Comparison of ENCODE assay signal across 8 cellular contexts in the genomic region with DNA sequence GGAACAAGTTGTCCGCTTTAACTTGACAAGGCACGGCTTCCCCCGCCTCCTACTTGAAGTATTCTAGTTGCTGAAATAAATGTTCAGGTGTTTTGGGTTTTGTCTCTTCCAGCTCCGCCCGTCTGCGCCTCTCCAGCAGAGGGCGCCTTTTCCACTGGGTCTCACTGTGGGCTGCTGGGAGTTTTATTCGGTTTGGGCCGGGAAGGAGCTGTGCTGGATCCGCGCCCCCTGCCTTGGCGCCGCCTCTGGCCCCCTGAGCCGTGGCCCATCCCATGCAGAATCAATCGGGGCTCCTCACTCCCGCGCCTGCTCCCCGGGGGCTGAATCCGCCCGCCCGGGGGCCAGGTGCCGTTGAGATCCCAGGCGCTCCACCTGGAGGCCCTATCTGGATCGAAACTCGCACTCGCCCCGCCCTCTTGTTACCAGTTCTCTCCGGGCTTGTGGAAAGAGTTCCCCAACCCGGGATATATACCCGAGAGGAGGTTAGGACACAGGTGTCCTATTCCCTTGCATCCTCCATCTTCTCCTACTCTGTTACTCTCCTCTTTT. TPM values are rescaled to one million over a fixed set of nuclear protein-coding genes. Genes with fewer than 3 reads are reported as not detected.
DNase-seq lines count a peak whose midpoint lies in the region; ATAC-seq and TF ChIP-seq lines count a peak whose summit lies in the region.

No MANE protein-coding gene starts in this region.

- CTCF ChIA-PET in AG04449 (lab: Yijun Ruan, JAX) = interaction anchor here (0.6 to 13.1 kb wide), 51 partner anchors 9 to 306 kb away, joined by 3 to 221 read pairs (median 4); a partner anchor contains a TSS
- CTCF ChIA-PET in SK-N-SH (lab: Yijun Ruan, JAX) = interaction anchor here (0.6 to 3.3 kb wide), 11 partner anchors 8 to 269 kb away, joined by 3 to 15 read pairs (median 4); no protein-coding TSS in a partner anchor

- peaks cover 5% of the 10 kb centered on the region for H3K27me3 ChIP-seq in HL-60 (ENCODE audit: insufficient read depth, poor library complexity, severe bottlenecking)
- H3K27me3 ChIP-seq in SK-N-SH (ENCODE audit: insufficient read depth) = peaks cover 27% of the 10 kb centered on the region
- H3K27me3 ChIP-seq in skeletal muscle tissue (ENCODE audit: control insufficient read depth in 3 of 3, insufficient read depth in 3 of 3, low read length in 3 of 3) = no peaks in the 10 kb centered on the region

- H2AFZ ChIP-seq in SK-N-SH (ENCODE audit: low read depth) = no peak overlapping the region

- no peak overlapping the region for H3K27ac Mint-ChIP-seq in activated naive CD8-positive, alpha-beta T cell

- H3K79me2 ChIP-seq in SK-N-SH (ENCODE audit: insufficient read depth) = no peaks in the 10 kb centered on the region

- peak; percentile 44 for TF ChIP-seq RAD21 in SK-N-SH (IDR thresholded peaks at IDR 0.05; ENCODE audit: low read length)

- H3K4me3 ChIP-seq in AG04449 (ENCODE audit: low read depth, low read length) (peak overlapping the region; percentile 50), HL-60 (replicated peaks; ENCODE audit: insufficient read depth, low read length) (peak overlapping the region; percentile 41), SK-N-SH (ENCODE audit: low read depth in 2 of 2, low read length in 1 of 2) (peak overlapping the region; percentile 42 to 61), skeletal muscle tissue (ENCODE audit: low read length in 3 of 3) (peak overlapping the region; percentile 42 to 58 (median 45))

- DNase-seq in AG04449 (ENCODE audit: low read depth, low spot score) = no peak
- peak; percentile 11 to 42 for DNase-seq in HL-60 (ENCODE audit: low read depth in 1 of 2, low spot score in 1 of 2)
- peak; percentile 49 for DNase-seq in SK-N-SH
- peak; percentile 61 for DNase-seq in left ventricle myocardium superior
- DNase-seq in MV-4-11 (lab: John Stamatoyannopoulos, UW) = no peak

- no peaks in the 10 kb centered on the region for H4K20me1 ChIP-seq in SK-N-SH (ENCODE audit: insufficient read depth)

- intact Hi-C loops in left ventricle myocardium superior (cut with micrococcal nuclease) = no loop called here

- TF ChIP-seq CTCF in AG04449 (IDR thresholded peaks at IDR 0.05; ENCODE audit: insufficient read depth, low read length, missing control alignments) (peak; percentile 63), HL-60 (IDR thresholded peaks at IDR 0.05; ENCODE audit: insufficient read depth, low read length) (peak; percentile 61), SK-N-SH (IDR thresholded peaks at IDR 0.05) (peak; percentile 66)

- no peaks in the 10 kb centered on the region for H3K9me3 Mint-ChIP-seq in activated naive CD8-positive, alpha-beta T cell (ENCODE audit: low read depth)

- H3K4me1 Mint-ChIP-seq in activated naive CD8-positive, alpha-beta T cell (ENCODE audit: low read depth) = peaks cover 5% of the 10 kb centered on the region

- no peak overlapping the region for H3K27ac ChIP-seq in HL-60 (replicated peaks)
- no peak overlapping the region for H3K27ac ChIP-seq in SK-N-SH (ENCODE audit: low read depth in 2 of 2, low read length in 1 of 2)
- no peak overlapping the region for H3K27ac ChIP-seq in skeletal muscle tissue (ENCODE audit: low read depth, low read length)

- no peaks in the 10 kb centered on the region for H3K9me3 ChIP-seq in SK-N-SH
- H3K9me3 ChIP-seq in skeletal muscle tissue (ENCODE audit: control insufficient read depth in 3 of 3, low read length in 3 of 3) = no peaks in the 10 kb centered on the region

- H3K4me3 Mint-ChIP-seq in activated naive CD8-positive, alpha-beta T cell = peak overlapping the region; percentile 66

- H3K4me1 ChIP-seq in SK-N-SH (ENCODE audit: control insufficient read depth in 1 of 2, insufficient read depth in 2 of 2, low read depth in 1 of 2, low read length in 1 of 2) (no peaks in the 10 kb centered on the region; a peak in 1 of 4 replicates), skeletal muscle tissue (ENCODE audit: control insufficient read depth in 3 of 3, insufficient read depth in 3 of 3, low read length in 3 of 3) (peaks cover 0 to 2% (median 0%) of the 10 kb centered on the region in 3 donors)

- 4% methylated on average over 23 of the region's 30 CpGs for WGBS in SK-N-SH (ENCODE audit: low lambda C conversion rate)

- H3K9ac ChIP-seq in SK-N-SH (no peak overlapping the region), skeletal muscle tissue (ENCODE audit: low read depth in 1 of 3, low read length in 3 of 3) (no peak overlapping the region)

- peak overlapping the region; percentile 63; the same call in 1 of the 2 replicates for H3K4me2 ChIP-seq in SK-N-SH

- H3K9me2 ChIP-seq in SK-N-SH = no peaks in the 10 kb centered on the region

- ATAC-seq in GM18868 (IDR thresholded peaks at IDR 0.05; ENCODE audit: unreplicated experiment) = peak; percentile 95
- ATAC-seq in left ventricle myocardium superior = peak; percentile 32

- POLR2A ChIA-PET in AG04449 (lab: Yijun Ruan, JAX) (no interaction called here), SK-N-SH (lab: Yijun Ruan, JAX) (no interaction called here)

- no peaks in the 10 kb centered on the region for H3F3A ChIP-seq in SK-N-SH (replicated peaks; ENCODE audit: insufficient read depth)

- H3K36me3 ChIP-seq in SK-N-SH (replicated peaks in 1 of 2; ENCODE audit: control insufficient read depth in 1 of 2, insufficient read depth in 2 of 2, low read length in 1 of 2) = no peaks in the 10 kb centered on the region
- no peaks in the 10 kb centered on the region for H3K36me3 ChIP-seq in skeletal muscle tissue (ENCODE audit: control insufficient read depth in 3 of 3, insufficient read depth in 3 of 3, low read length in 3 of 3)

- peaks cover 28% of the 10 kb centered on the region for H3K27me3 Mint-ChIP-seq in activated naive CD8-positive, alpha-beta T cell

- H3K36me3 Mint-ChIP-seq in activated naive CD8-positive, alpha-beta T cell = no peaks in the 10 kb centered on the region

- TF ChIP-seq EP300 in SK-N-SH (IDR thresholded peaks at IDR 0.05; ENCODE audit: borderline replicate concordance in 1 of 2, low read depth in 1 of 2, low read length in 1 of 2) = no peak

TF ChIP-seq in SK-N-SH, 30 proteins besides CTCF, POLR2A, EP300 and RAD21:
- no peak for TF ChIP-seq FOXM1 (IDR thresholded peaks at IDR 0.05; ENCODE audit: low read depth)
- no peak for TF ChIP-seq RXRA (IDR thresholded peaks at IDR 0.05; ENCODE audit: borderline replicate concordance, low read depth)
- TF ChIP-seq, protein P1, sequence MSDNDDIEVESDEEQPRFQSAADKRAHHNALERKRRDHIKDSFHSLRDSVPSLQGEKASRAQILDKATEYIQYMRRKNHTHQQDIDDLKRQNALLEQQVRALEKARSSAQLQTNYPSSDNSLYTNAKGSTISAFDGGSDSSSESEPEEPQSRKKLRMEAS (IDR thresholded peaks at IDR 0.05; ENCODE audit: low read depth) = no peak
- TF ChIP-seq, protein P2, sequence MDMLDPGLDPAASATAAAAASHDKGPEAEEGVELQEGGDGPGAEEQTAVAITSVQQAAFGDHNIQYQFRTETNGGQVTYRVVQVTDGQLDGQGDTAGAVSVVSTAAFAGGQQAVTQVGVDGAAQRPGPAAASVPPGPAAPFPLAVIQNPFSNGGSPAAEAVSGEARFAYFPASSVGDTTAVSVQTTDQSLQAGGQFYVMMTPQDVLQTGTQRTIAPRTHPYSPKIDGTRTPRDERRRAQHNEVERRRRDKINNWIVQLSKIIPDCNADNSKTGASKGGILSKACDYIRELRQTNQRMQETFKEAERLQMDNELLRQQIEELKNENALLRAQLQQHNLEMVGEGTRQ (IDR thresholded peaks at IDR 0.05; ENCODE audit: borderline replicate concordance, low read depth, low read length) = no peak
- no peak for TF ChIP-seq RCOR1 (IDR thresholded peaks at IDR 0.05; ENCODE audit: low read length)
- TF ChIP-seq GABPA (IDR thresholded peaks at IDR 0.05; ENCODE audit: low read depth) = no peak
- TF ChIP-seq, protein P3, sequence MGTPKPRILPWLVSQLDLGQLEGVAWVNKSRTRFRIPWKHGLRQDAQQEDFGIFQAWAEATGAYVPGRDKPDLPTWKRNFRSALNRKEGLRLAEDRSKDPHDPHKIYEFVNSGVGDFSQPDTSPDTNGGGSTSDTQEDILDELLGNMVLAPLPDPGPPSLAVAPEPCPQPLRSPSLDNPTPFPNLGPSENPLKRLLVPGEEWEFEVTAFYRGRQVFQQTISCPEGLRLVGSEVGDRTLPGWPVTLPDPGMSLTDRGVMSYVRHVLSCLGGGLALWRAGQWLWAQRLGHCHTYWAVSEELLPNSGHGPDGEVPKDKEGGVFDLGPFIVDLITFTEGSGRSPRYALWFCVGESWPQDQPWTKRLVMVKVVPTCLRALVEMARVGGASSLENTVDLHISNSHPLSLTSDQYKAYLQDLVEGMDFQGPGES (IDR thresholded peaks at IDR 0.05; ENCODE audit: low read depth, low read length) = no peak
- peak; percentile 47 for TF ChIP-seq SMC3 (IDR thresholded peaks at IDR 0.05; ENCODE audit: low read depth, low read length)
TF ChIP-seq in SK-N-SH: peak in this region for 1.

RNA-seq across cellular contexts. Expression of a gene that starts 51.0 kb away (rescaled TPM):
- polyA plus RNA-seq in SK-N-SH (2012; rRNA removed) = not detected in 2 replicates
- polyA plus RNA-seq in SK-N-SH (2012; cell fraction: cytosol; rRNA removed) = not detected in 2 replicates
- not detected in 2 replicates for polyA plus RNA-seq in SK-N-SH (2012; cell fraction: nucleus; rRNA removed)
- total RNA-seq in left ventricle myocardium superior = 3.3 TPM
- total RNA-seq in skeletal muscle tissue = not detected

Comparison
In these comparisons a context has a peak if more than half of its experiments do, and no peak if none do; other contexts are left out.
1. DNase-seq: peak in HL-60 (2 of 2), SK-N-SH (single experiment) and left ventricle myocardium superior (single experiment); none in AG04449 (single experiment) and MV-4-11 (single experiment).
2. Peak in every context shown above with its lines, with median percentiles within 50 percentile points of each other: H3K4me3 ChIP-seq and CTCF ChIP-seq.